In genomic region chr11:17730608-17731462, GRCh38 we compare ENCODE assay signal across 8 cellular contexts. TPM values are rescaled to one million over a fixed set of nuclear protein-coding genes. Genes with fewer than 3 reads are reported as not detected.
A peak's percentile ranks its signal among the peaks of the same experiment; 100 is the strongest.
DNase-seq lines count a peak whose midpoint lies in the region; ATAC-seq and TF ChIP-seq lines count a peak whose summit lies in the region.

No MANE protein-coding gene starts in this region.

- H3K36me3 ChIP-seq in KMS-11 (ENCODE audit: insufficient read depth) (no peaks in the 10 kb centered on the region), OCI-LY3 (replicated peaks; ENCODE audit: low read depth, low read length) (no peaks in the 10 kb centered on the region), esophagus squamous epithelium (no peaks in the 10 kb centered on the region)

- H3K9me3 Mint-ChIP-seq in natural killer cell treated with Interleukin-12 subunit alpha and Interleukin-12 subunit beta and Interleukin-15 and Interleukin-18, amount 100 ng/mL, for 72 hours: no peaks in the 10 kb centered on the region

- H3K4me1 ChIP-seq in KMS-11 (ENCODE audit: low read depth, poor library complexity, severe bottlenecking): no peaks in the 10 kb centered on the region
- H3K4me1 ChIP-seq in OCI-LY3 (ENCODE audit: low read length): no peaks in the 10 kb centered on the region
- peaks cover 9 to 27% (median 17%) of the 10 kb centered on the region in 3 donors for H3K4me1 ChIP-seq in esophagus squamous epithelium

- no peak overlapping the region for H3K4me2 ChIP-seq in KMS-11
- peak overlapping the region; percentile 41 for H3K4me2 ChIP-seq in OCI-LY3 (ENCODE audit: low read length)

- H2AFZ ChIP-seq in KMS-11 (ENCODE audit: low read depth) (no peak overlapping the region), OCI-LY3 (ENCODE audit: low read depth, low read length) (peak overlapping the region; percentile 57)

- H3K27me3 Mint-ChIP-seq in natural killer cell treated with Interleukin-12 subunit alpha and Interleukin-12 subunit beta and Interleukin-15 and Interleukin-18, amount 100 ng/mL, for 72 hours: peaks cover 37 to 57% of the 10 kb centered on the region in 2 donors

- H3K9ac ChIP-seq in KMS-11: no peak overlapping the region
- H3K9ac ChIP-seq in OCI-LY3 (ENCODE audit: low read length): no peak overlapping the region

- H3K27ac ChIP-seq in KMS-11: no peak overlapping the region
- no peak overlapping the region for H3K27ac ChIP-seq in OCI-LY3 (ENCODE audit: low read length)
- no peak overlapping the region for H3K27ac ChIP-seq in esophagus squamous epithelium
- no peak overlapping the region for H3K27ac ChIP-seq in substantia nigra (ENCODE audit: low read depth, low read length, poor library complexity, severe bottlenecking)

- H4K20me1 ChIP-seq in KMS-11 (ENCODE audit: insufficient read depth) (no peaks in the 10 kb centered on the region), OCI-LY3 (ENCODE audit: insufficient read depth, low read length) (0 out of 2 replicates have a peak, but pooled peaks cover 3% of the 10 kb centered on the region)

- H3K4me3 Mint-ChIP-seq in natural killer cell treated with Interleukin-12 subunit alpha and Interleukin-12 subunit beta and Interleukin-15 and Interleukin-18, amount 100 ng/mL, for 72 hours: no peak overlapping the region

- H3K27me3 ChIP-seq in KMS-11 (ENCODE audit: insufficient read depth, low read depth) (no peaks in the 10 kb centered on the region), OCI-LY3 (ENCODE audit: low read depth, low read length) (peaks cover 8% of the 10 kb centered on the region), esophagus squamous epithelium (peaks cover 2 to 67% (median 4%) of the 10 kb centered on the region in 4 donors)

- TF ChIP-seq CTCF in KMS-11 (conservative IDR thresholded peaks at IDR 0.05; ENCODE audit: low read depth, low read length): peak; percentile 84
- TF ChIP-seq CTCF in OCI-LY3 (IDR thresholded peaks at IDR 0.05; ENCODE audit: low read depth, low read length): peak; percentile 73
- peak; percentile 61 to 89 (median 81) for TF ChIP-seq CTCF in esophagus squamous epithelium (IDR thresholded peaks at IDR 0.05)

- no peaks in the 10 kb centered on the region for H3K79me2 ChIP-seq in KMS-11 (ENCODE audit: insufficient read depth, low read depth)
- no peaks in the 10 kb centered on the region for H3K79me2 ChIP-seq in OCI-LY3 (ENCODE audit: low read length)

- no peak for TF ChIP-seq POLR2A in esophagus squamous epithelium (IDR thresholded peaks at IDR 0.05)

- H3K4me1 Mint-ChIP-seq in natural killer cell treated with Interleukin-12 subunit alpha and Interleukin-12 subunit beta and Interleukin-15 and Interleukin-18, amount 100 ng/mL, for 72 hours (ENCODE audit: low read depth in 2 of 2): peaks cover 0 to 5% of the 10 kb centered on the region in 2 donors

- H3K9me3 ChIP-seq in OCI-LY3 (ENCODE audit: insufficient read depth, low read length) (no peaks in the 10 kb centered on the region), esophagus squamous epithelium (no peaks in the 10 kb centered on the region)

- no peak overlapping the region for H3K27ac Mint-ChIP-seq in natural killer cell treated with Interleukin-12 subunit alpha and Interleukin-12 subunit beta and Interleukin-15 and Interleukin-18, amount 100 ng/mL, for 72 hours

- peak; percentile 97 for DNase-seq in DMS53 (lab: John Stamatoyannopoulos, UW)
- DNase-seq in activated T-cell treated with anti-CD3 and anti-CD28 coated beads for 24 hours (ENCODE audit: low read depth): peak; percentile 57
- no peak for DNase-seq in esophagus squamous epithelium (lab: John Stamatoyannopoulos, UW)
- DNase-seq in natural killer cell treated with Interleukin-12 subunit alpha and Interleukin-12 subunit beta and Interleukin-15 and Interleukin-18, amount 100 ng/mL, for 72 hours (ENCODE audit: low spot score): peak; percentile 59
- DNase-seq in substantia nigra (lab: John Stamatoyannopoulos, UW): peak in 48 of 49 donors; percentile 16 to 98 (median 74)

- WGBS in esophagus squamous epithelium, 2 donors: 7 to 24% methylated on average over 4 to 8 of the region's 9 CpGs

- no peak overlapping the region for H3K4me3 ChIP-seq in KMS-11 (IDR thresholded peaks at IDR 0.05; ENCODE audit: insufficient read depth, low read depth, low read length)
- peak overlapping the region; percentile 24; the same call in 1 of the 2 replicates for H3K4me3 ChIP-seq in OCI-LY3 (ENCODE audit: low read length)
- no peak overlapping the region for H3K4me3 ChIP-seq in esophagus squamous epithelium

- intact Hi-C loops in esophagus squamous epithelium (cut with DNase I): loop anchor here (5.0 kb wide), 1 partner anchor 246 kb away; no protein-coding TSS in a partner anchor

- ATAC-seq in GM21717 (IDR thresholded peaks at IDR 0.05; ENCODE audit: unreplicated experiment): peak; percentile 74
- ATAC-seq in natural killer cell treated with Interleukin-12 subunit alpha and Interleukin-12 subunit beta and Interleukin-15 and Interleukin-18, amount 100 ng/mL, for 72 hours: peak; percentile 70 to 81

- no peaks in the 10 kb centered on the region for H3K36me3 Mint-ChIP-seq in natural killer cell treated with Interleukin-12 subunit alpha and Interleukin-12 subunit beta and Interleukin-15 and Interleukin-18, amount 100 ng/mL, for 72 hours

RNA-seq across cellular contexts. Expression of gene KCNC1, which starts 3.7 kb away (rescaled TPM):
- total RNA-seq in esophagus squamous epithelium: not detected
- not detected for total RNA-seq in natural killer cell treated with Interleukin-12 subunit alpha and Interleukin-12 subunit beta and Interleukin-15 and Interleukin-18, amount 100 ng/mL, for 72 hours

RNA-seq across cellular contexts. Expression of gene MYOD1, which starts 11.5 kb away (rescaled TPM):
- not detected for total RNA-seq in esophagus squamous epithelium
- total RNA-seq in natural killer cell treated with Interleukin-12 subunit alpha and Interleukin-12 subunit beta and Interleukin-15 and Interleukin-18, amount 100 ng/mL, for 72 hours: not detected
